1 cellular context compared by ENCODE assay signal in genomic region chr13:59874973-59875372, GRCh38.
TF ChIP-seq lines count a peak whose summit lies in the region.

No MANE protein-coding gene starts in this region.

TF ChIP-seq in SK-N-SH, 30 proteins besides CTCF, POLR2A, EP300 and RAD21 (continued from another document):
- TF ChIP-seq PBX3 (IDR thresholded peaks at IDR 0.05) (peak; percentile 20; the same call in 1 of the 2 replicates), JUND (IDR thresholded peaks at IDR 0.05) (0 out of 2 replicates have a peak, but pooled peaks have one; percentile 8), RFX5 (IDR thresholded peaks at IDR 0.05; ENCODE audit: low read length) (no peak), GABPA (IDR thresholded peaks at IDR 0.05; ENCODE audit: low read depth) (no peak), FOXJ3 (CRISPR knock-in tag; IDR thresholded peaks at IDR 0.05) (no peak), SIN3A (IDR thresholded peaks at IDR 0.05; ENCODE audit: borderline replicate concordance, low read depth, low read length) (no peak), IRF3 (IDR thresholded peaks at IDR 0.05; ENCODE audit: low read depth, low read length) (no peak), POLR2AphosphoS5 (IDR thresholded peaks at IDR 0.05; ENCODE audit: low read depth, low read length) (no peak)
- TF ChIP-seq, protein P1, sequence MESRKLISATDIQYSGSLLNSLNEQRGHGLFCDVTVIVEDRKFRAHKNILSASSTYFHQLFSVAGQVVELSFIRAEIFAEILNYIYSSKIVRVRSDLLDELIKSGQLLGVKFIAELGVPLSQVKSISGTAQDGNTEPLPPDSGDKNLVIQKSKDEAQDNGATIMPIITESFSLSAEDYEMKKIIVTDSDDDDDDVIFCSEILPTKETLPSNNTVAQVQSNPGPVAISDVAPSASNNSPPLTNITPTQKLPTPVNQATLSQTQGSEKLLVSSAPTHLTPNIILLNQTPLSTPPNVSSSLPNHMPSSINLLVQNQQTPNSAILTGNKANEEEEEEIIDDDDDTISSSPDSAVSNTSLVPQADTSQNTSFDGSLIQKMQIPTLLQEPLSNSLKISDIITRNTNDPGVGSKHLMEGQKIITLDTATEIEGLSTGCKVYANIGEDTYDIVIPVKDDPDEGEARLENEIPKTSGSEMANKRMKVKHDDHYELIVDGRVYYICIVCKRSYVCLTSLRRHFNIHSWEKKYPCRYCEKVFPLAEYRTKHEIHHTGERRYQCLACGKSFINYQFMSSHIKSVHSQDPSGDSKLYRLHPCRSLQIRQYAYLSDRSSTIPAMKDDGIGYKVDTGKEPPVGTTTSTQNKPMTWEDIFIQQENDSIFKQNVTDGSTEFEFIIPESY (IDR thresholded peaks at IDR 0.05; ENCODE audit: borderline replicate concordance, low read depth) = no peak
- TF ChIP-seq, protein P2, sequence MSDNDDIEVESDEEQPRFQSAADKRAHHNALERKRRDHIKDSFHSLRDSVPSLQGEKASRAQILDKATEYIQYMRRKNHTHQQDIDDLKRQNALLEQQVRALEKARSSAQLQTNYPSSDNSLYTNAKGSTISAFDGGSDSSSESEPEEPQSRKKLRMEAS (IDR thresholded peaks at IDR 0.05; ENCODE audit: low read depth) = no peak
TF ChIP-seq in SK-N-SH: peak in this region for 5.
